Comparison of ENCODE assay signal across 27 cellular contexts in the genomic region with DNA sequence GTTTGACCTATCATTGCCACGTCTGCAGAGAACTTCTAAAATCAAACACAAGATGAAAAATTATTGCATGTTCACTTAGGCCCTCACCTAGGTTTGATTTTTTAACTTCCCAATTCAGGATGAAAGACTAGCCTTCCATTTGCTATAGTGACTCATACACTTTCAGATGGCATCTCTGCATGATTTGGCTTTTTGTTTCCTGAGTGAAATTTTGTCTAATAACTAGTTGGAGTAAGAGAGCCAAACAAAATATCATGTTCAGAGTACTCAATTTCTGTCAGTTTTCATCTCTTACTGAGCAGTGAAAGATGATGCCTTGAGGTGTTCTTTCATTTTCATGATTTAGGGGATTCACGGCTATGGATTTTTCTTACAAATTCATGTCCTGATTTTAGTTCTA.
DNase-seq lines count a peak whose midpoint lies in the region; FAIRE-seq and TF ChIP-seq lines count a peak whose summit lies in the region.
"Had no signal": no experiment of that assay in that cellular context is flagged by ENCODE, and none has a peak within 500 bp of the region (broad histone marks: within the 10 kb centered on the region; RNA-seq: fewer than 3 reads in every experiment).

No MANE protein-coding gene starts in this region.

- H3K36me3 ChIP-seq in SK-N-SH (replicated peaks in 1 of 2; ENCODE audit: control insufficient read depth in 1 of 2, insufficient read depth in 2 of 2, low read length in 1 of 2) (no peaks in the 10 kb centered on the region), transverse colon (no peaks in the 10 kb centered on the region)
- H3K36me3 ChIP-seq: adrenal gland, prostate gland, right lobe of liver, stomach, thyroid gland had no signal

- POLR2A ChIA-PET in SK-N-SH (lab: Yijun Ruan, JAX): no interaction called here
- POLR2A ChIA-PET in activated CD4-positive, alpha-beta memory T cell treated with anti-CD3 and anti-CD28 coated beads for 36 hours (lab: Charles Lee): no interaction called here

- no peak overlapping the region for H3K4ac ChIP-seq in H9 (ENCODE audit: low read depth, low read length)

- no peak overlapping the region for H3T11ph ChIP-seq in H9 (ENCODE audit: low read length)

- H3K27me3 ChIP-seq in SK-N-SH (ENCODE audit: insufficient read depth) (no peaks in the 10 kb centered on the region), H9 (ENCODE audit: insufficient read depth, low read length) (no peaks in the 10 kb centered on the region), transverse colon (no peaks in the 10 kb centered on the region)
- H3K27me3 ChIP-seq: adrenal gland, right lobe of liver, stomach, thyroid gland had no signal

- H3K4me2 ChIP-seq in SK-N-SH: peak overlapping the region; percentile 60
- no peak overlapping the region for H3K4me2 ChIP-seq in H9 (ENCODE audit: insufficient read depth, insufficient read length, low read length)

- in situ Hi-C loops in transverse colon (cut with MboI; ENCODE audit: low pct_ligation_motif_present in 1 of 4, low pct_unique_long_range_greater_than_20kb in 1 of 4, low sequenced_read_pairs in 3 of 4): no loop called here

- H4K91ac ChIP-seq in H9 (ENCODE audit: insufficient read length, low read depth, low read length): no peak overlapping the region

- peak; percentile 91 for FAIRE-seq in H54 (lab: Jason Lieb, UNC)
- FAIRE-seq: TTC549 had no signal

- no peaks in the 10 kb centered on the region for H3K79me1 ChIP-seq in H9 (ENCODE audit: insufficient read depth, low read depth, low read length, poor library complexity, severe bottlenecking)

- H3K9me3 Mint-ChIP-seq in chondrocyte (ENCODE audit: low read depth) (no peaks in the 10 kb centered on the region), H9 (no peaks in the 10 kb centered on the region)
- no peaks in the 10 kb centered on the region for H3K9me3 Mint-ChIP-seq in activated CD4-positive, alpha-beta memory T cell treated with anti-CD3 and anti-CD28 coated beads for 36 hours
- H3K9me3 Mint-ChIP-seq: activated naive CD4-positive, alpha-beta T cell treated with anti-CD3 and anti-CD28 coated beads, Interleukin-2, amount 10 ng/mL, durations not matched to agents 7 days and 5 days; naive thymus-derived CD8-positive, alpha-beta T cell had no signal

- peaks cover 27% of the 10 kb centered on the region for H3F3A ChIP-seq in SK-N-SH (replicated peaks; ENCODE audit: insufficient read depth)

- H3K4me3 ChIP-seq in SK-N-SH (ENCODE audit: low read depth in 2 of 2, low read length in 1 of 2) (peak overlapping the region in 1 of 2 experiments; percentile 24; a peak in 2 of 4 replicates), transverse colon (no peak overlapping the region)
- H3K4me3 ChIP-seq: adrenal gland, prostate gland, right lobe of liver, stomach, thyroid gland had no signal

- no peak for TF ChIP-seq RAD21 in SK-N-SH (IDR thresholded peaks at IDR 0.05; ENCODE audit: low read length)

- H3K27me3 Mint-ChIP-seq in chondrocyte (ENCODE audit: low read depth) (no peaks in the 10 kb centered on the region), H9 (ENCODE audit: low read depth) (no peaks in the 10 kb centered on the region)
- no peaks in the 10 kb centered on the region for H3K27me3 Mint-ChIP-seq in activated CD4-positive, alpha-beta memory T cell treated with anti-CD3 and anti-CD28 coated beads for 36 hours
- H3K27me3 Mint-ChIP-seq: activated naive CD4-positive, alpha-beta T cell treated with anti-CD3 and anti-CD28 coated beads, Interleukin-2, amount 10 ng/mL, durations not matched to agents 7 days and 5 days had no signal

- H2AFZ ChIP-seq in SK-N-SH (ENCODE audit: low read depth) (peak overlapping the region; percentile 54), H9 (ENCODE audit: low read length) (no peak overlapping the region)

- H2BK15ac ChIP-seq in H9 (ENCODE audit: low read depth, low read length): no peak overlapping the region

- H3K36me3 Mint-ChIP-seq in chondrocyte (ENCODE audit: low read depth) (no peaks in the 10 kb centered on the region), H9 (ENCODE audit: insufficient read depth in 1 of 3, low read depth in 3 of 3) (no peaks in the 10 kb centered on the region)
- no peaks in the 10 kb centered on the region for H3K36me3 Mint-ChIP-seq in activated CD4-positive, alpha-beta memory T cell treated with anti-CD3 and anti-CD28 coated beads for 36 hours
- H3K36me3 Mint-ChIP-seq: activated naive CD4-positive, alpha-beta T cell treated with anti-CD3 and anti-CD28 coated beads, Interleukin-2, amount 10 ng/mL, durations not matched to agents 7 days and 5 days; mesothelial cell of epicardium; naive thymus-derived CD8-positive, alpha-beta T cell had no signal

- H2BK20ac ChIP-seq in H9 (ENCODE audit: low read depth, low read length, poor library complexity, severe bottlenecking): no peak overlapping the region

- H3K14ac ChIP-seq in H9 (ENCODE audit: insufficient read depth, low read length): no peak overlapping the region

- H3K4me1 ChIP-seq in SK-N-SH (ENCODE audit: control insufficient read depth in 1 of 2, insufficient read depth in 2 of 2, low read depth in 1 of 2, low read length in 1 of 2): peaks cover 0 to 17% of the 10 kb centered on the region in 2 experiments; a peak in 3 of 4 replicates
- H3K4me1 ChIP-seq in H9 (ENCODE audit: insufficient read depth, low read length): no peaks in the 10 kb centered on the region
- H3K4me1 ChIP-seq in transverse colon: no peaks in the 10 kb centered on the region
- H3K4me1 ChIP-seq: adrenal gland, Caco-2, prostate gland, right lobe of liver, stomach, thyroid gland had no signal

- no peak overlapping the region for H2BK5ac ChIP-seq in H9 (ENCODE audit: insufficient read length, low read length)

- WGBS in SK-N-SH (ENCODE audit: low lambda C conversion rate): 33% methylated on average over 2 of the region's 2 CpGs
- no CpG with 5 or more reads among the region's 2 CpGs for WGBS in H9 (ENCODE audit: extremely low coverage, insufficient read length, low lambda C conversion rate)
- 37 to 66% methylated on average over 2 of the region's 2 CpGs for WGBS in transverse colon (ENCODE audit: low coverage in 1 of 2), 2 donors

- no peak overlapping the region for H3K18ac ChIP-seq in H9 (ENCODE audit: insufficient read length, low read depth, low read length)

- H2BK120ac ChIP-seq in H9 (ENCODE audit: low read depth, low read length, poor library complexity, severe bottlenecking): no peak overlapping the region

- no peak overlapping the region for H4K5ac ChIP-seq in H9 (ENCODE audit: insufficient read length, low read depth, low read length)

- intact Hi-C loops in activated CD4-positive, alpha-beta memory T cell treated with anti-CD3 and anti-CD28 coated beads for 36 hours (cut with micrococcal nuclease): no loop called here
- intact Hi-C loops in transverse colon (cut with DNase I; ENCODE audit: low total_unique reads): no loop called here

- H3K9me3 ChIP-seq in SK-N-SH (no peaks in the 10 kb centered on the region), H9 (ENCODE audit: control insufficient read depth, low read depth, low read length) (no peaks in the 10 kb centered on the region), transverse colon (no peaks in the 10 kb centered on the region)
- H3K9me3 ChIP-seq: adrenal gland, Caco-2, prostate gland, right lobe of liver, stomach, thyroid gland had no signal

- H3K4me1 Mint-ChIP-seq in chondrocyte (ENCODE audit: low read depth): peaks cover 10% of the 10 kb centered on the region
- no peaks in the 10 kb centered on the region for H3K4me1 Mint-ChIP-seq in activated CD4-positive, alpha-beta memory T cell treated with anti-CD3 and anti-CD28 coated beads for 36 hours (ENCODE audit: low read depth)
- H3K4me1 Mint-ChIP-seq in H9: no peaks in the 10 kb centered on the region
- H3K4me1 Mint-ChIP-seq: activated naive CD4-positive, alpha-beta T cell treated with anti-CD3 and anti-CD28 coated beads, Interleukin-2, amount 10 ng/mL, durations not matched to agents 7 days and 5 days; mesothelial cell of epicardium; naive thymus-derived CD8-positive, alpha-beta T cell; T-helper 17 cell had no signal

- H3K27ac ChIP-seq in SK-N-SH (ENCODE audit: low read depth in 2 of 2, low read length in 1 of 2): peak overlapping the region in 1 of 2 experiments; percentile 80; a peak in 3 of 4 replicates
- no peak overlapping the region for H3K27ac ChIP-seq in H9 (ENCODE audit: insufficient read length, low read depth, low read length)
- no peak overlapping the region for H3K27ac ChIP-seq in transverse colon
- H3K27ac ChIP-seq: adrenal gland, C4-2B, prostate gland, right lobe of liver, stomach, thyroid gland had no signal

- no peak overlapping the region for H3K56ac ChIP-seq in H9 (ENCODE audit: insufficient read length, low read depth, low read length)

- H4K20me1 ChIP-seq in SK-N-SH (ENCODE audit: insufficient read depth) (no peaks in the 10 kb centered on the region), H9 (ENCODE audit: control insufficient read depth, insufficient read depth, insufficient read length) (no peaks in the 10 kb centered on the region)

- H4K8ac ChIP-seq in H9 (replicated peaks; ENCODE audit: insufficient read length, low read depth, low read length): no peak overlapping the region

- TF ChIP-seq EP300 in SK-N-SH (IDR thresholded peaks at IDR 0.05; ENCODE audit: borderline replicate concordance in 1 of 2, low read depth in 1 of 2, low read length in 1 of 2) (0 out of 4 replicates have a peak, but pooled peaks of 1 of the 2 experiments have one; percentile 57), transverse colon (IDR thresholded peaks at IDR 0.05; ENCODE audit: low read depth) (no peak)

- DNase-seq in H54 (ENCODE audit: insufficient read length, low spot score) (no peak), SK-N-SH (no peak), chondrocyte (ENCODE audit: low spot score) (no peak), H9 (no peak), transverse colon (no peak), erythroblast (lab: John Stamatoyannopoulos, UW) (no peak)
- no peak for DNase-seq in activated CD4-positive, alpha-beta memory T cell treated with anti-CD3 and anti-CD28 coated beads for 36 hours
- DNase-seq: activated CD4-positive, alpha-beta T cell treated with anti-CD3 and anti-CD28 coated beads, Interleukin-2, amount 50 U/mL, for 48 hours; activated naive CD4-positive, alpha-beta T cell treated with anti-CD3 and anti-CD28 coated beads, Interleukin-2, amount 10 ng/mL, durations not matched to agents 7 days and 5 days; adrenal gland; Caco-2; cortex of kidney; DMS53; effector memory CD4-positive, alpha-beta T cell; foreskin fibroblast; GDM1; naive thymus-derived CD8-positive, alpha-beta T cell; right lobe of liver; stimulated activated CD4-positive, alpha-beta T cell treated with anti-CD3 and anti-CD28 coated beads, Interleukin-12 subunit alpha, Interleukin-12 subunit beta, amount 100 ng/mL, for 4 hours; stimulated activated CD4-positive, alpha-beta T cell treated with anti-CD3 and anti-CD28 coated beads, Interleukin-2, amount 100 ng/mL, for 48 hours; stomach; T-helper 17 cell; thyroid gland had no signal

- peak overlapping the region; percentile 38; the same call in 1 of the 2 replicates for H3K9ac ChIP-seq in SK-N-SH
- H3K9ac ChIP-seq in H9 (ENCODE audit: extremely low read depth, insufficient read length, low read length): no peak overlapping the region

- H3K79me2 ChIP-seq in SK-N-SH (ENCODE audit: insufficient read depth) (no peaks in the 10 kb centered on the region), H9 (ENCODE audit: insufficient read depth, low read length) (no peaks in the 10 kb centered on the region)

- H3K23ac ChIP-seq in H9 (ENCODE audit: insufficient read length, low read depth, low read length): no peak overlapping the region

- H3K9me2 ChIP-seq in SK-N-SH: no peaks in the 10 kb centered on the region

- no peaks in the 10 kb centered on the region for H3K23me2 ChIP-seq in H9 (ENCODE audit: insufficient read length, low read depth, low read length, poor library complexity, severe bottlenecking)

- H3K27ac Mint-ChIP-seq in chondrocyte (ENCODE audit: unreplicated experiment): peak overlapping the region; percentile 14
- no peak overlapping the region for H3K27ac Mint-ChIP-seq in activated CD4-positive, alpha-beta memory T cell treated with anti-CD3 and anti-CD28 coated beads for 36 hours
- no peak overlapping the region for H3K27ac Mint-ChIP-seq in H9
- H3K27ac Mint-ChIP-seq: activated naive CD4-positive, alpha-beta T cell treated with anti-CD3 and anti-CD28 coated beads, Interleukin-2, amount 10 ng/mL, durations not matched to agents 7 days and 5 days; mesothelial cell of epicardium; naive thymus-derived CD8-positive, alpha-beta T cell; T-helper 17 cell had no signal

- no peak overlapping the region for H2AK5ac ChIP-seq in H9 (ENCODE audit: insufficient read length, low read length)

- CTCF ChIA-PET in SK-N-SH (lab: Yijun Ruan, JAX): no interaction called here
- CTCF ChIA-PET in activated CD4-positive, alpha-beta memory T cell treated with anti-CD3 and anti-CD28 coated beads for 36 hours (lab: Charles Lee): no interaction called here

- no peak overlapping the region for H2BK12ac ChIP-seq in H9 (ENCODE audit: insufficient read length, low read depth, low read length)

- TF ChIP-seq POLR2A in H54 (IDR thresholded peaks at IDR 0.05; ENCODE audit: low read depth, low read length) (no peak), transverse colon (IDR thresholded peaks at IDR 0.05) (no peak), erythroblast (IDR thresholded peaks at IDR 0.05; ENCODE audit: low read length) (no peak)

- H3K4me3 Mint-ChIP-seq in chondrocyte (ENCODE audit: unreplicated experiment): no peak overlapping the region
- H3K4me3 Mint-ChIP-seq in activated CD4-positive, alpha-beta memory T cell treated with anti-CD3 and anti-CD28 coated beads for 36 hours: no peak overlapping the region
- no peak overlapping the region for H3K4me3 Mint-ChIP-seq in H9
- H3K4me3 Mint-ChIP-seq: activated naive CD4-positive, alpha-beta T cell treated with anti-CD3 and anti-CD28 coated beads, Interleukin-2, amount 10 ng/mL, durations not matched to agents 7 days and 5 days; mesothelial cell of epicardium; naive thymus-derived CD8-positive, alpha-beta T cell; T-helper 17 cell had no signal

- TF ChIP-seq CTCF in SK-N-SH (IDR thresholded peaks at IDR 0.05) (no peak), chondrocyte (IDR thresholded peaks at IDR 0.05) (no peak), H9 (conservative IDR thresholded peaks at IDR 0.05) (no peak), transverse colon (IDR thresholded peaks at IDR 0.05) (no peak)
